ENCODE assay signal across 21 cellular contexts in the genomic region with DNA sequence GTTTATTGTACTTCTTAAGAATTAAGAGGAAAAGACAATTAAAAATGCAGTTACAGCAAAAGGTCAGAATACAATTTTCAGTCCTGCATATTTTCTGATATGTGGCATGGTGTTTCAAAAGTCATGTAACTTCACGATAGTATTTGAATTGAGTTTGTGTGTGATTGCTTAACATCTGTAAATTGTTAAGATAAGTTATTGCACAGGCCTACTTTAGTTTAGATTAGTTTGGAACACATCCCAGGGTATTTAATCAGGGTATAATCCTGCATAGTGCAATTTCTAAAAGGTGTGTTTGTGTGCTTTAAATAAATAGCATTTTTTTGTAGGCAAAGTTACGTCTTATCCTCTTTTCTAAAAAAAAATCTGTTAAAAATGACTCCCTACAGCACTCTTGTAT.
"Had no signal": no experiment of that assay in that cellular context is flagged by ENCODE, and none has a peak within 500 bp of the region (broad histone marks: within the 10 kb centered on the region; RNA-seq: fewer than 3 reads in every experiment).

No MANE protein-coding gene starts in this region.

- ATAC-seq: activated CD8-positive, alpha-beta T cell treated with anti-CD3 and anti-CD28 coated beads, Interleukin-2, amount 10 ng/mL, durations not matched to agents 7 days and 5 days; WTC11 had no signal

- H3K4me3 ChIP-seq: ascending aorta, cardiac muscle cell had no signal

- DNase-seq: activated CD4-positive, alpha-beta T cell treated with anti-CD3 and anti-CD28 coated beads for 48 hours; activated CD4-positive, alpha-beta T cell treated with anti-CD3 and anti-CD28 coated beads, Interleukin-2, amount 50 U/mL, for 4 hours; activated CD4-positive, CD25-positive, alpha-beta regulatory T cell treated with anti-CD3 and anti-CD28 coated beads, Interleukin-2, amount 50 U/mL, for 72 hours; activated CD8-positive, alpha-beta memory T cell treated with anti-CD3 and anti-CD28 coated beads, Interleukin-2, amount 50 U/mL, for 48 hours; activated CD8-positive, alpha-beta T cell treated with anti-CD3 and anti-CD28 coated beads, Interleukin-2, amount 10 ng/mL, durations not matched to agents 7 days and 5 days; activated naive CD4-positive, alpha-beta T cell treated with anti-CD3 and anti-CD28 coated beads, Interleukin-2, amount 50 U/mL, for 16 hours; activated naive CD8-positive, alpha-beta T cell treated with anti-CD3 and anti-CD28 coated beads, Interleukin-2, amount 10 ng/mL, durations not matched to agents 7 days and 5 days; activated T-cell treated with anti-CD3 and anti-CD28 coated beads, Interleukin-2, amount 50 U/mL, for 1 hour; amniotic stem cell; NCI-H1092; NCI-H1417; NCI-H1930; NCI-H2171; NCI-H345; NCI-H510A; NCI-H526 treated with DMSO at 0.1 percent for 48 hours; NCI-H82; SIG-M5 had no signal
